Comparison of ENCODE assay signal across 8 cellular contexts in the genomic region with DNA sequence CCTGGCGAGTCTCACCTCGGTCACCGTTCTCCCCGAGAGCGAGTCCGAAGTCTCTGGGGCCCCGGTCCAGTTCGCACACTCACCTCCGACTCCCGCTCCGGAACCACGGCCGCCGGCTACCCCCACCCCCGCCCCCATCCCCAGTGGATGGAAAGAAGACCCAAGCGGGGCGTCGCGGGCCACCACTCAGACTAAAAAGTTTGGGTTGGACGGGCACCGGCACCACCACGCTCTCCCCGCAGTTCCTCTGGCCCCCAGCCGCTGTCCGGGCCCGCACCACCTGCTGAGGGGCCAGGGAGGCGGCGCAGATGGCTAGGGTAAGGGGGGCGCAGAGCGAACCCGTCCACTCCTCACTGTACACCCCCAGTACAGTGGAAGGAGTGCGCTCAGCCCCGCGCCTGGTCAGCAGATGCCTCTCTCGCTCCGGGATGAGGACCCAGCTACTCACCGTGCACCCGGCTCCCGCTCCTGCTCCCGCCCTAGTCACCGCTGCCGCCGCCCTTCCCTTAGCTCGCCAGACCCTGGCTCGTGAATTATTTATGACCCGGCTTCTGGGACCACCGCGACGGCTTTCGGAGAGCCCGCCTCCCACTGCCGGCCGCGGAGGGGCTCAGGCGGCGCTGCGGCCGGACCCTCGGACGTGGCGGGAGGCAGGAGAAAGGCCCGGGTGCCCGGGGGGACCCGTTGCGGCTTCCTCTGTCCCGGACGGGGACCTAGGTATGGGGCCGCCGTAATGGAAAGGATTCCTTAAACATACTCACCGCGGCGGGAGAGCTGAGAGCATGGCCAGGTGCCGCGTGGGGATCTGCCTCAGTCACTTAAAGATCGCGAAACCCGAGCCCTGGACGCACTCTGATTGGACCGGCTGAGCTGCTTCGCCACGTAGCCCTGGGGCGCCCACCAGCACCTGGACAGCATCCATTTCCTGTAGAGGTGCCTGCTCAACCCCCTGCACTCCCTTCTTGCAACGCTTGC. TPM values are rescaled to one million over a fixed set of nuclear protein-coding genes. Genes with fewer than 3 reads are reported as not detected.
DNase-seq lines count a peak whose midpoint lies in the region; ATAC-seq, FAIRE-seq and TF ChIP-seq lines count a peak whose summit lies in the region.

A gene with protein sequence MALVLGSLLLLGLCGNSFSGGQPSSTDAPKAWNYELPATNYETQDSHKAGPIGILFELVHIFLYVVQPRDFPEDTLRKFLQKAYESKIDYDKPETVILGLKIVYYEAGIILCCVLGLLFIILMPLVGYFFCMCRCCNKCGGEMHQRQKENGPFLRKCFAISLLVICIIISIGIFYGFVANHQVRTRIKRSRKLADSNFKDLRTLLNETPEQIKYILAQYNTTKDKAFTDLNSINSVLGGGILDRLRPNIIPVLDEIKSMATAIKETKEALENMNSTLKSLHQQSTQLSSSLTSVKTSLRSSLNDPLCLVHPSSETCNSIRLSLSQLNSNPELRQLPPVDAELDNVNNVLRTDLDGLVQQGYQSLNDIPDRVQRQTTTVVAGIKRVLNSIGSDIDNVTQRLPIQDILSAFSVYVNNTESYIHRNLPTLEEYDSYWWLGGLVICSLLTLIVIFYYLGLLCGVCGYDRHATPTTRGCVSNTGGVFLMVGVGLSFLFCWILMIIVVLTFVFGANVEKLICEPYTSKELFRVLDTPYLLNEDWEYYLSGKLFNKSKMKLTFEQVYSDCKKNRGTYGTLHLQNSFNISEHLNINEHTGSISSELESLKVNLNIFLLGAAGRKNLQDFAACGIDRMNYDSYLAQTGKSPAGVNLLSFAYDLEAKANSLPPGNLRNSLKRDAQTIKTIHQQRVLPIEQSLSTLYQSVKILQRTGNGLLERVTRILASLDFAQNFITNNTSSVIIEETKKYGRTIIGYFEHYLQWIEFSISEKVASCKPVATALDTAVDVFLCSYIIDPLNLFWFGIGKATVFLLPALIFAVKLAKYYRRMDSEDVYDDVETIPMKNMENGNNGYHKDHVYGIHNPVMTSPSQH (minus strand): TSS at position 807 of the 975 bp plus-strand sequence. CDS start 8,117 bp downstream, outside the sequence.

- no peak for DNase-seq in activated T-cell treated with anti-CD3 and anti-CD28 coated beads, Interleukin-2, amount 50 U/mL, for 4 hours
- no peak for DNase-seq in activated T-cell treated with anti-CD3 and anti-CD28 coated beads, Interleukin-2, amount 50 U/mL, for 1 hour
- DNase-seq in astrocyte (ENCODE audit: low read depth) (no peak), kidney (peak; percentile 87), spleen (peak; percentile 73), putamen (ENCODE audit: low spot score) (no peak)

- no peaks in the 10 kb centered on the region for H3K9me3 Mint-ChIP-seq in activated T-cell treated with anti-CD3 and anti-CD28 coated beads, Interleukin-2, amount 50 U/mL, for 4 hours
- no peaks in the 10 kb centered on the region for H3K9me3 Mint-ChIP-seq in astrocyte (ENCODE audit: unreplicated experiment)

- no peaks in the 10 kb centered on the region for H4K20me1 ChIP-seq in astrocyte (ENCODE audit: insufficient read depth, low read length)

- H3K9ac ChIP-seq in astrocyte (ENCODE audit: low read length) (peak within 1 kb of the TSS; percentile 62), kidney (ENCODE audit: low read length in 2 of 2) (peak within 1 kb of the TSS in 1 of 2 donors; percentile 67)

- no peaks in the 10 kb centered on the region for H3K36me3 ChIP-seq in astrocyte (ENCODE audit: insufficient read depth, low read length)
- no peaks in the 10 kb centered on the region for H3K36me3 ChIP-seq in kidney (ENCODE audit: control insufficient read depth in 1 of 2, insufficient read depth in 2 of 2, low read length in 2 of 2)
- no peaks in the 10 kb centered on the region for H3K36me3 ChIP-seq in spleen

- H3K4me3 ChIP-seq in astrocyte (ENCODE audit: insufficient read depth, low read depth, low read length) (peak within 1 kb of the TSS; percentile 58), kidney (ENCODE audit: low read length in 2 of 2) (peak within 1 kb of the TSS; percentile 65 to 72), spleen (peak within 1 kb of the TSS; percentile 4 to 66 (median 44))

- no peaks in the 10 kb centered on the region for H3K79me2 ChIP-seq in astrocyte (ENCODE audit: insufficient read depth, low read length)

- no peak within 1 kb of the TSS for H3K27ac ChIP-seq in astrocyte (ENCODE audit: low read depth, low read length)
- peak within 1 kb of the TSS; percentile 13 to 32 for H3K27ac ChIP-seq in kidney (ENCODE audit: low read depth in 2 of 2, low read length in 2 of 2)
- H3K27ac ChIP-seq in spleen, result no peak within 1 kb of the TSS

- peak within 1 kb of the TSS; percentile 92 for H2AFZ ChIP-seq in astrocyte (ENCODE audit: low read depth, low read length)

- intact Hi-C loops in kidney (cut with DNase I), result no loop called here
- intact Hi-C loops in spleen (cut with DNase I; ENCODE audit: low total_unique reads), result no loop called here

- TF ChIP-seq POLR2A in spleen (IDR thresholded peaks at IDR 0.05), result no peak

- H3K27ac Mint-ChIP-seq in astrocyte (ENCODE audit: unreplicated experiment), result no peak within 1 kb of the TSS

- FAIRE-seq in astrocyte (lab: Jason Lieb, UNC), result no peak
- no peak for FAIRE-seq in kidney (lab: Jason Lieb, UNC)

- H3K9me3 ChIP-seq in astrocyte (ENCODE audit: insufficient read depth, low read depth, low read length), result no peaks in the 10 kb centered on the region
- peaks cover 0 to 5% of the 10 kb centered on the region in 2 donors for H3K9me3 ChIP-seq in kidney (ENCODE audit: control insufficient read depth in 1 of 2, low read length in 2 of 2)
- peaks cover 0 to 9% (median 0%) of the 10 kb centered on the region in 8 donors for H3K9me3 ChIP-seq in spleen

- H3K4me2 ChIP-seq in astrocyte (ENCODE audit: low read length), result peak within 1 kb of the TSS; percentile 93

- WGBS in spleen, 5 donors, result 1 to 4% (median 2%) methylated on average over 58 to 83 of the region's 83 CpGs

- H3K36me3 Mint-ChIP-seq in activated T-cell treated with anti-CD3 and anti-CD28 coated beads, Interleukin-2, amount 50 U/mL, for 4 hours (ENCODE audit: insufficient read depth), result no peaks in the 10 kb centered on the region
- no peaks in the 10 kb centered on the region for H3K36me3 Mint-ChIP-seq in astrocyte (ENCODE audit: low read depth, unreplicated experiment)

- H3K4me1 ChIP-seq in astrocyte (ENCODE audit: insufficient read depth, low read length), result peaks cover 11% of the 10 kb centered on the region
- peaks cover 0 to 6% of the 10 kb centered on the region in 2 donors for H3K4me1 ChIP-seq in kidney (ENCODE audit: control insufficient read depth in 1 of 2, insufficient read depth in 1 of 2, low read depth in 1 of 2, low read length in 2 of 2)
- peaks cover 14 to 30% (median 22%) of the 10 kb centered on the region in 6 donors for H3K4me1 ChIP-seq in spleen

- TF ChIP-seq CTCF in astrocyte (IDR thresholded peaks at IDR 0.05; ENCODE audit: insufficient read depth, low read depth, low read length) (no peak), kidney (IDR thresholded peaks at IDR 0.05; ENCODE audit: borderline replicate concordance, extremely low read depth, insufficient read depth) (no peak), spleen (IDR thresholded peaks at IDR 0.05 in 8 of 11, conservative IDR thresholded peaks at IDR 0.05 in 3 of 11) (no peak)

- peaks cover 70% of the 10 kb centered on the region for H3K27me3 Mint-ChIP-seq in activated T-cell treated with anti-CD3 and anti-CD28 coated beads, Interleukin-2, amount 50 U/mL, for 4 hours (ENCODE audit: low read depth)
- peaks cover 19% of the 10 kb centered on the region for H3K27me3 Mint-ChIP-seq in astrocyte (ENCODE audit: low read depth, unreplicated experiment)

- peaks cover 16% of the 10 kb centered on the region for H3K4me1 Mint-ChIP-seq in activated T-cell treated with anti-CD3 and anti-CD28 coated beads, Interleukin-2, amount 50 U/mL, for 4 hours (ENCODE audit: low read depth)
- H3K4me1 Mint-ChIP-seq in astrocyte (ENCODE audit: low read depth, unreplicated experiment), result peaks cover 18% of the 10 kb centered on the region

- H3K27me3 ChIP-seq in astrocyte (ENCODE audit: insufficient read depth, low read length), result peaks cover 58% of the 10 kb centered on the region
- H3K27me3 ChIP-seq in spleen (replicated peaks in 1 of 7), result peaks cover 0 to 76% (median 49%) of the 10 kb centered on the region in 7 donors

- H3K4me3 Mint-ChIP-seq in activated T-cell treated with anti-CD3 and anti-CD28 coated beads, Interleukin-2, amount 50 U/mL, for 4 hours, result peak within 1 kb of the TSS; percentile 70
- peak within 1 kb of the TSS; percentile 87 for H3K4me3 Mint-ChIP-seq in astrocyte (ENCODE audit: unreplicated experiment)

- peak; percentile 37 to 38 for ATAC-seq in activated T-cell treated with anti-CD3 and anti-CD28 coated beads, Interleukin-2, amount 50 U/mL, for 4 hours
- no peak for ATAC-seq in GM21423 (IDR thresholded peaks at IDR 0.05; ENCODE audit: unreplicated experiment)
- ATAC-seq in HG02970 (IDR thresholded peaks at IDR 0.05; ENCODE audit: low FRiP score, unreplicated experiment), result no peak

RNA-seq across cellular contexts. Expression of the gene that starts here (rescaled TPM):
- under 1 TPM in 2 of 3 donors, not detected in 1; 0.46 to 0.66 TPM for total RNA-seq in activated T-cell treated with anti-CD3 and anti-CD28 coated beads, Interleukin-2, amount 50 U/mL, for 4 hours
- total RNA-seq in astrocyte, result 34.5 and 38.0 TPM in 2 replicates
- total RNA-seq in kidney, result 276 TPM
- 28.8 TPM for polyA plus RNA-seq in kidney (ENCODE audit: insufficient read depth, low read depth, low replicate concordance)
- 1 to 10 TPM in 5 of 7 donors, under 1 TPM in 2; 0.60 to 4.6 (median 1.1) TPM for total RNA-seq in spleen
- under 1 TPM; 0.15 to 0.45 (median 0.20) TPM for polyA plus RNA-seq in spleen

Comparison
In these comparisons a context has a peak if more than half of its experiments do, and no peak if none do; other contexts are left out.
1. RNA of the gene that starts here (polyA plus RNA-seq): 28.8 TPM in kidney (single experiment); 0.15 to 0.45 TPM in spleen; every median in the first group is over 10 times any median in the second.
2. Peak in ATAC-seq in activated T-cell treated with anti-CD3 and anti-CD28 coated beads, Interleukin-2, amount 50 U/mL, for 4 hours; RNA of the gene not detected or under 1 TPM.
3. DNase-seq: peak in kidney (single experiment) and spleen (single experiment); none in activated T-cell treated with anti-CD3 and anti-CD28 coated beads, Interleukin-2, amount 50 U/mL, for 4 hours (single experiment), activated T-cell treated with anti-CD3 and anti-CD28 coated beads, Interleukin-2, amount 50 U/mL, for 1 hour (single experiment), astrocyte (single experiment) and putamen (single experiment).
4. H3K27ac ChIP-seq: peak in kidney (2 of 2); none in astrocyte (single experiment) and spleen (0 of 8).
5. Peak in every context shown above with its lines, with median percentiles within 50 percentile points of each other: H3K4me3 ChIP-seq.